In genomic region chr21:26169061-26169610, GRCh38 we compare ENCODE assay signal across 8 cellular contexts. TPM values are rescaled to one million over a fixed set of nuclear protein-coding genes. Genes with fewer than 3 reads are reported as not detected.
A peak's percentile ranks its signal among the peaks of the same experiment; 100 is the strongest.
DNase-seq lines count a peak whose midpoint lies in the region; ATAC-seq and TF ChIP-seq lines count a peak whose summit lies in the region.

No MANE protein-coding gene starts in this region.

- intact Hi-C loops in activated CD8-positive, alpha-beta T cell treated with anti-CD3 and anti-CD28 coated beads for 36 hours (cut with micrococcal nuclease): loop anchor here (5.0 to 10.0 kb wide), 2 partner anchors 94 to 287 kb away; no protein-coding TSS in a partner anchor

- H3K4me3 ChIP-seq in ACC112 (ENCODE audit: low read depth, low read length): peak overlapping the region; percentile 100

- peaks cover 10% of the 10 kb centered on the region for H3K27me3 Mint-ChIP-seq in activated CD8-positive, alpha-beta T cell treated with anti-CD3 and anti-CD28 coated beads for 36 hours

- no peaks in the 10 kb centered on the region for H3K9me3 Mint-ChIP-seq in activated CD8-positive, alpha-beta T cell treated with anti-CD3 and anti-CD28 coated beads for 36 hours

- peak overlapping the region; percentile 89 for H3K4me3 Mint-ChIP-seq in activated CD8-positive, alpha-beta T cell treated with anti-CD3 and anti-CD28 coated beads for 36 hours

- POLR2A ChIA-PET in activated CD8-positive, alpha-beta T cell treated with anti-CD3 and anti-CD28 coated beads for 36 hours (lab: Charles Lee): interaction anchor here (1.5 to 1.6 kb wide), 2 partner anchors 11 to 434 kb away, joined by 4 read pairs; partner anchors contain the start of genes ATP5PF and GABPA

- peak; percentile 60 for DNase-seq in NCI-H446 treated with DMSO at 0.1 percent for 48 hours (lab: John Stamatoyannopoulos, UW)
- DNase-seq in activated CD8-positive, alpha-beta T cell treated with anti-CD3 and anti-CD28 coated beads for 36 hours: peak; percentile 53
- peak; percentile 48 to 50 for DNase-seq in erythroblast (lab: John Stamatoyannopoulos, UW)
- DNase-seq in mucosa of gallbladder (ENCODE audit: low spot score): peak; percentile 42
- peak; percentile 23 for DNase-seq in stimulated activated naive CD8-positive, alpha-beta T cell treated with anti-CD3 and anti-CD28 coated beads, Interleukin-15, Interleukin-2, amounts not matched to agents 100 U/mL and 50 U/mL, for 24 hours

- no peak for TF ChIP-seq POLR2A in erythroblast (IDR thresholded peaks at IDR 0.05; ENCODE audit: low read length)

- peaks cover 8% of the 10 kb centered on the region for H3K36me3 Mint-ChIP-seq in activated CD8-positive, alpha-beta T cell treated with anti-CD3 and anti-CD28 coated beads for 36 hours (ENCODE audit: low read depth)

- peak overlapping the region; percentile 58; the same call in 1 of the 2 replicates for H3K27ac ChIP-seq in ACC112 (ENCODE audit: low read depth, low read length)

- ATAC-seq in GM18520 (IDR thresholded peaks at IDR 0.05; ENCODE audit: unreplicated experiment) (peak; percentile 44), HG03280 (IDR thresholded peaks at IDR 0.05; ENCODE audit: unreplicated experiment) (peak; percentile 40)
- peak; percentile 53 for ATAC-seq in activated CD8-positive, alpha-beta T cell treated with anti-CD3 and anti-CD28 coated beads for 36 hours
- peak; percentile 42 for ATAC-seq in stimulated activated naive CD8-positive, alpha-beta T cell treated with anti-CD3 and anti-CD28 coated beads, Interleukin-15, Interleukin-2, amounts not matched to agents 100 U/mL and 50 U/mL, for 24 hours

- peaks cover 19% of the 10 kb centered on the region for H3K4me1 Mint-ChIP-seq in activated CD8-positive, alpha-beta T cell treated with anti-CD3 and anti-CD28 coated beads for 36 hours (ENCODE audit: low read depth)

- H3K4me1 ChIP-seq in ACC112 (ENCODE audit: control insufficient read depth, insufficient read depth, low read length, unreplicated experiment): peaks cover 31% of the 10 kb centered on the region

- CTCF ChIA-PET in activated CD8-positive, alpha-beta T cell treated with anti-CD3 and anti-CD28 coated beads for 36 hours (lab: Charles Lee): interaction anchor here (1.6 to 2.9 kb wide), 3 partner anchors 19 to 560 kb away, joined by 4 to 12 read pairs (median 10); no protein-coding TSS in a partner anchor

- peaks cover 61% of the 10 kb centered on the region for H3K79me2 ChIP-seq in ACC112 (ENCODE audit: control insufficient read depth, insufficient read depth, low read length, unreplicated experiment)

- H3K27me3 ChIP-seq in ACC112 (ENCODE audit: insufficient read depth, low read length): no peaks in the 10 kb centered on the region

- no peaks in the 10 kb centered on the region for H3K36me3 ChIP-seq in ACC112 (ENCODE audit: insufficient read depth, low read length)

- peak overlapping the region; percentile 77 for H2AFZ ChIP-seq in ACC112 (ENCODE audit: low read length, unreplicated experiment)

- peak overlapping the region; percentile 72 for H3K27ac Mint-ChIP-seq in activated CD8-positive, alpha-beta T cell treated with anti-CD3 and anti-CD28 coated beads for 36 hours

- TF ChIP-seq CTCF in activated CD8-positive, alpha-beta T cell treated with anti-CD3 and anti-CD28 coated beads for 36 hours (IDR thresholded peaks at IDR 0.05): peak; percentile 38

RNA-seq across cellular contexts. Expression of gene APP, which starts 1.4 kb away (rescaled TPM):
- total RNA-seq in activated CD8-positive, alpha-beta T cell treated with anti-CD3 and anti-CD28 coated beads for 36 hours: 10 to 100 TPM; 39.3 to 39.4 TPM
- 857 TPM for total RNA-seq in mucosa of gallbladder

Comparison
In these comparisons a context has a peak if more than half of its experiments do, and no peak if none do; other contexts are left out.
1. Peak in every context shown above with its lines: DNase-seq, ATAC-seq, H3K4me3 ChIP-seq and H3K27ac ChIP-seq.
2. RNA of gene APP, which starts 1.4 kb away (total RNA-seq): 857 TPM in mucosa of gallbladder (single experiment); 39.3 to 39.4 TPM in activated CD8-positive, alpha-beta T cell treated with anti-CD3 and anti-CD28 coated beads for 36 hours; every median in the first group is over 10 times any median in the second.